In genomic region chr5:118043531-118043930, GRCh38 we compare ENCODE assay signal across 33 cellular contexts.
"Had no signal": no experiment of that assay in that cellular context is flagged by ENCODE, and none has a peak within 500 bp of the region (broad histone marks: within the 10 kb centered on the region; RNA-seq: fewer than 3 reads in every experiment).

No MANE protein-coding gene starts in this region.

- DNase-seq: activated B cell treated with CpG ODN at 0.5 μM for 24 hours; activated CD4-positive, alpha-beta memory T cell treated with anti-CD3 and anti-CD28 coated beads for 36 hours; activated CD4-positive, alpha-beta T cell treated with anti-CD3 and anti-CD28 coated beads, Interleukin-2, amount 10 ng/mL, durations not matched to agents 24 days and 14 days; activated CD8-positive, alpha-beta memory T cell treated with anti-CD3 and anti-CD28 coated beads, Interleukin-2, amount 10 ng/mL, durations not matched to agents 7 days and 5 days; activated CD8-positive, alpha-beta memory T cell treated with anti-CD3 and anti-CD28 coated beads, Interleukin-2, amount 50 U/mL, for 4 hours; activated CD8-positive, alpha-beta T cell treated with anti-CD3 and anti-CD28 coated beads, Interleukin-2, amount 10 ng/mL, durations not matched to agents 7 days and 5 days; activated effector memory CD4-positive, alpha-beta T cell treated with anti-CD3 and anti-CD28 coated beads, Interleukin-2, amount 50 U/mL, for 16 hours; activated naive CD4-positive, alpha-beta T cell treated with anti-CD3 and anti-CD28 coated beads for 36 hours; activated naive CD8-positive, alpha-beta T cell treated with anti-CD3 and anti-CD28 coated beads for 36 hours; activated naive CD8-positive, alpha-beta T cell treated with anti-CD3 and anti-CD28 coated beads, Interleukin-2, amount 50 U/mL, for 24 hours; activated T-cell treated with anti-CD3 and anti-CD28 coated beads, Interleukin-2, amount 50 U/mL, for 1 hour; activated T-cell treated with anti-CD3 and anti-CD28 coated beads, Interleukin-2, amount 50 U/mL, for 48 hours; amniotic stem cell; anterior cingulate cortex; brain microvascular endothelial cell; dermis blood vessel endothelial cell; effector CD4-positive, alpha-beta T cell; effector memory CD8-positive, alpha-beta T cell; erythroblast; head of caudate nucleus; hippocampal formation; T-helper 1 cell; T-helper 17 cell; T1000; WERI-Rb-1 had no signal

- H3K36me3 Mint-ChIP-seq: activated CD4-positive, alpha-beta memory T cell treated with anti-CD3 and anti-CD28 coated beads for 36 hours; activated CD8-positive, alpha-beta memory T cell treated with anti-CD3 and anti-CD28 coated beads, Interleukin-2, amount 10 ng/mL, durations not matched to agents 7 days and 5 days; activated naive CD4-positive, alpha-beta T cell treated with anti-CD3 and anti-CD28 coated beads, Interleukin-2, amount 50 U/mL, for 24 hours; activated naive CD8-positive, alpha-beta T cell treated with anti-CD3 and anti-CD28 coated beads for 36 hours had no signal

- H3K27me3 ChIP-seq: brain microvascular endothelial cell, esophagus muscularis mucosa had no signal

- H3K27ac Mint-ChIP-seq: activated B cell treated with CpG ODN at 0.5 μM for 24 hours; activated CD4-positive, alpha-beta memory T cell treated with anti-CD3 and anti-CD28 coated beads for 36 hours; activated CD4-positive, alpha-beta T cell treated with anti-CD3 and anti-CD28 coated beads, Interleukin-2, amount 10 ng/mL, durations not matched to agents 24 days and 14 days; activated CD8-positive, alpha-beta memory T cell treated with anti-CD3 and anti-CD28 coated beads, Interleukin-2, amount 10 ng/mL, durations not matched to agents 7 days and 5 days; activated CD8-positive, alpha-beta T cell treated with anti-CD3 and anti-CD28 coated beads, Interleukin-2, amount 10 ng/mL, durations not matched to agents 7 days and 5 days; activated naive CD4-positive, alpha-beta T cell treated with anti-CD3 and anti-CD28 coated beads for 36 hours; activated naive CD4-positive, alpha-beta T cell treated with anti-CD3 and anti-CD28 coated beads, Interleukin-2, amount 50 U/mL, for 24 hours; activated naive CD8-positive, alpha-beta T cell treated with anti-CD3 and anti-CD28 coated beads for 36 hours; activated naive CD8-positive, alpha-beta T cell treated with anti-CD3 and anti-CD28 coated beads, Interleukin-2, amount 50 U/mL, for 24 hours; activated T-helper 1 cell treated with anti-CD3 and anti-CD28 coated beads, Interleukin-12 subunit alpha, Interleukin-12 subunit beta, Interleukin-2, Interleukin-4 antibody, amounts not matched to agents 30 ng/mL and 10 ng/mL and 1 ng/mL, durations not matched to agents 14 hours and 24 hours and 36 hours; activated T-helper 2 cell treated with anti-CD3 and anti-CD28 coated beads, Interferon-gamma antibody, Interleukin-2, Interleukin-4, amounts not matched to agents 10 μg/mL and 5 μg/mL and 100 μg/mL, durations not matched to agents 14 hours and 24 hours and 36 hours; effector memory CD8-positive, alpha-beta T cell; T-helper 17 cell; T-helper 2 cell treated with Interferon-gamma antibody and Interleukin-4, amounts not matched to agents 5 μg/mL and 100 μg/mL, for 36 hours had no signal

- H3K36me3 ChIP-seq: brain microvascular endothelial cell, esophagus muscularis mucosa, WERI-Rb-1 had no signal

- H3K4me3 Mint-ChIP-seq: activated B cell treated with CpG ODN at 0.5 μM for 24 hours; activated CD4-positive, alpha-beta memory T cell treated with anti-CD3 and anti-CD28 coated beads for 36 hours; activated CD4-positive, alpha-beta T cell treated with anti-CD3 and anti-CD28 coated beads, Interleukin-2, amount 10 ng/mL, durations not matched to agents 24 days and 14 days; activated CD8-positive, alpha-beta memory T cell treated with anti-CD3 and anti-CD28 coated beads, Interleukin-2, amount 10 ng/mL, durations not matched to agents 7 days and 5 days; activated CD8-positive, alpha-beta T cell treated with anti-CD3 and anti-CD28 coated beads, Interleukin-2, amount 10 ng/mL, durations not matched to agents 7 days and 5 days; activated naive CD4-positive, alpha-beta T cell treated with anti-CD3 and anti-CD28 coated beads for 36 hours; activated naive CD4-positive, alpha-beta T cell treated with anti-CD3 and anti-CD28 coated beads, Interleukin-2, amount 50 U/mL, for 24 hours; activated naive CD8-positive, alpha-beta T cell treated with anti-CD3 and anti-CD28 coated beads for 36 hours; activated naive CD8-positive, alpha-beta T cell treated with anti-CD3 and anti-CD28 coated beads, Interleukin-2, amount 50 U/mL, for 24 hours; activated T-helper 1 cell treated with anti-CD3 and anti-CD28 coated beads, Interleukin-12 subunit alpha, Interleukin-12 subunit beta, Interleukin-2, Interleukin-4 antibody, amounts not matched to agents 30 ng/mL and 10 ng/mL and 1 ng/mL, durations not matched to agents 14 hours and 24 hours and 36 hours; central memory CD8-positive, alpha-beta T cell; effector memory CD8-positive, alpha-beta T cell; T-helper 17 cell; T-helper 2 cell treated with Interferon-gamma antibody and Interleukin-4, amounts not matched to agents 5 μg/mL and 100 μg/mL, for 36 hours had no signal

- H3K27me3 Mint-ChIP-seq: activated B cell treated with CpG ODN at 0.5 μM for 24 hours; activated CD4-positive, alpha-beta memory T cell treated with anti-CD3 and anti-CD28 coated beads for 36 hours; activated CD4-positive, alpha-beta T cell treated with anti-CD3 and anti-CD28 coated beads, Interleukin-2, amount 10 ng/mL, durations not matched to agents 24 days and 14 days; activated CD8-positive, alpha-beta memory T cell treated with anti-CD3 and anti-CD28 coated beads, Interleukin-2, amount 10 ng/mL, durations not matched to agents 7 days and 5 days; activated naive CD4-positive, alpha-beta T cell treated with anti-CD3 and anti-CD28 coated beads, Interleukin-2, amount 50 U/mL, for 24 hours; activated naive CD8-positive, alpha-beta T cell treated with anti-CD3 and anti-CD28 coated beads for 36 hours; activated naive CD8-positive, alpha-beta T cell treated with anti-CD3 and anti-CD28 coated beads, Interleukin-2, amount 50 U/mL, for 24 hours; central memory CD8-positive, alpha-beta T cell; effector memory CD8-positive, alpha-beta T cell; T-helper 17 cell had no signal

- ATAC-seq: activated CD4-positive, CD25-positive, alpha-beta regulatory T cell treated with anti-CD3 and anti-CD28 coated beads, Interleukin-2, amount 50 U/mL, for 24 hours; activated CD8-positive, alpha-beta memory T cell treated with anti-CD3 and anti-CD28 coated beads, Interleukin-2, amount 10 ng/mL, durations not matched to agents 7 days and 5 days; activated CD8-positive, alpha-beta T cell treated with anti-CD3 and anti-CD28 coated beads, Interleukin-2, amount 10 ng/mL, durations not matched to agents 7 days and 5 days; activated naive CD8-positive, alpha-beta T cell treated with anti-CD3 and anti-CD28 coated beads, Interleukin-2, amount 50 U/mL, for 24 hours; effector memory CD8-positive, alpha-beta T cell; T-helper 17 cell had no signal

- H3K9me3 ChIP-seq: esophagus muscularis mucosa had no signal

- H3K9me3 Mint-ChIP-seq: activated B cell treated with CpG ODN at 0.5 μM for 24 hours; activated CD4-positive, alpha-beta T cell treated with anti-CD3 and anti-CD28 coated beads, Interleukin-2, amount 10 ng/mL, durations not matched to agents 24 days and 14 days; activated naive CD4-positive, alpha-beta T cell treated with anti-CD3 and anti-CD28 coated beads, Interleukin-2, amount 50 U/mL, for 24 hours; activated T-helper 1 cell treated with anti-CD3 and anti-CD28 coated beads, Interleukin-12 subunit alpha, Interleukin-12 subunit beta, Interleukin-2, Interleukin-4 antibody, amounts not matched to agents 30 ng/mL and 10 ng/mL and 1 ng/mL, durations not matched to agents 14 hours and 24 hours and 36 hours had no signal

- H3K4me1 ChIP-seq: esophagus muscularis mucosa had no signal

- H3K4me1 Mint-ChIP-seq: activated B cell treated with CpG ODN at 0.5 μM for 24 hours; activated CD4-positive, alpha-beta T cell treated with anti-CD3 and anti-CD28 coated beads, Interleukin-2, amount 10 ng/mL, durations not matched to agents 24 days and 14 days; activated CD8-positive, alpha-beta memory T cell treated with anti-CD3 and anti-CD28 coated beads, Interleukin-2, amount 10 ng/mL, durations not matched to agents 7 days and 5 days; activated naive CD4-positive, alpha-beta T cell treated with anti-CD3 and anti-CD28 coated beads, Interleukin-2, amount 50 U/mL, for 24 hours; activated naive CD8-positive, alpha-beta T cell treated with anti-CD3 and anti-CD28 coated beads for 36 hours; activated naive CD8-positive, alpha-beta T cell treated with anti-CD3 and anti-CD28 coated beads, Interleukin-2, amount 50 U/mL, for 24 hours; central memory CD8-positive, alpha-beta T cell; T-helper 17 cell had no signal

- H3K4me3 ChIP-seq: coronary artery, esophagus muscularis mucosa had no signal

- H3K27ac ChIP-seq: brain microvascular endothelial cell, coronary artery, esophagus muscularis mucosa, WERI-Rb-1 had no signal
